In genomic region chr3:134801204-134801958, GRCh38 we compare ENCODE assay signal across 23 cellular contexts. TPM values are rescaled to one million over a fixed set of nuclear protein-coding genes. Genes with fewer than 3 reads are reported as not detected.
DNase-seq lines count a peak whose midpoint lies in the region; ATAC-seq and TF ChIP-seq lines count a peak whose summit lies in the region.
"Had no signal": no experiment of that assay in that cellular context is flagged by ENCODE, and none has a peak within 500 bp of the region (broad histone marks: within the 10 kb centered on the region; RNA-seq: fewer than 3 reads in every experiment).

No MANE protein-coding gene starts in this region.

- no peaks in the 10 kb centered on the region for H3K36me3 Mint-ChIP-seq in activated T-helper 17 cell treated with anti-CD3 and anti-CD28 coated beads, Interleukin-2, amount 50 U/mL, for 72 hours (ENCODE audit: low read depth)

- H3K79me2 ChIP-seq in DND-41 (ENCODE audit: insufficient read depth, low read length): no peaks in the 10 kb centered on the region

- H3K27me3 Mint-ChIP-seq in activated T-helper 17 cell treated with anti-CD3 and anti-CD28 coated beads, Interleukin-2, amount 50 U/mL, for 72 hours: peaks cover 18% of the 10 kb centered on the region

- H3K4me3 Mint-ChIP-seq in activated T-helper 17 cell treated with anti-CD3 and anti-CD28 coated beads, Interleukin-2, amount 50 U/mL, for 72 hours: peak overlapping the region; percentile 49

- ATAC-seq in DND-41 (ENCODE audit: insufficient read depth, low read depth): no peak
- ATAC-seq in activated T-helper 17 cell treated with anti-CD3 and anti-CD28 coated beads, Interleukin-2, amount 50 U/mL, for 72 hours (replicated peaks): no peak
- ATAC-seq: HepG2 had no signal

- no peaks in the 10 kb centered on the region for H3K9me3 ChIP-seq in DND-41 (ENCODE audit: insufficient read depth, low read length, severe bottlenecking)
- H3K9me3 ChIP-seq: SK-N-SH had no signal

- H3K4me1 ChIP-seq in DND-41 (ENCODE audit: insufficient read depth, low read length): peaks cover 44% of the 10 kb centered on the region

- no peak overlapping the region for H2AFZ ChIP-seq in DND-41 (ENCODE audit: low read depth, low read length)

- no peak overlapping the region for H3K4me2 ChIP-seq in DND-41 (ENCODE audit: insufficient read depth, low read length)
- H3K4me2 ChIP-seq: SK-N-SH had no signal

- H3K27me3 ChIP-seq in DND-41 (ENCODE audit: insufficient read depth, low read length, poor library complexity): no peaks in the 10 kb centered on the region

- no peaks in the 10 kb centered on the region for H4K20me1 ChIP-seq in DND-41 (ENCODE audit: insufficient read depth, low read length)

- peak; percentile 31 for DNase-seq in NCI-H146 (lab: John Stamatoyannopoulos, UW)
- no peak for DNase-seq in NCI-H146 treated with DMSO at 0.1 percent for 48 hours (lab: John Stamatoyannopoulos, UW; ENCODE audit: unreplicated experiment)
- DNase-seq in DND-41: peak; percentile 44
- peak; percentile 33 for DNase-seq in mesenteric fat pad (ENCODE audit: low spot score)
- DNase-seq in NCI-H2171 (lab: John Stamatoyannopoulos, UW): no peak
- no peak for DNase-seq in NCI-H2029 treated with DMSO at 0.1 percent for 48 hours (lab: John Stamatoyannopoulos, UW)
- DNase-seq in stimulated activated CD4-positive, alpha-beta T cell treated with anti-CD3 and anti-CD28 coated beads, Interleukin-4, amount 100 ng/mL, for 24 hours: no peak
- DNase-seq: 8988T, H7, KBM-7, NCI-H1092, NCI-H1436, NCI-H2029, NCI-H2171 treated with DMSO at 0.1 percent for 48 hours, NCI-H526 treated with DMSO at 0.1 percent for 48 hours, SIG-M5, SK-N-SH had no signal

- no peak overlapping the region for H3K4me3 ChIP-seq in DND-41 (ENCODE audit: low read depth in 1 of 2, low read length in 2 of 2)

- no peaks in the 10 kb centered on the region for H3K36me3 ChIP-seq in DND-41 (ENCODE audit: insufficient read depth, low read length)

- peaks cover 20% of the 10 kb centered on the region for H3K4me1 Mint-ChIP-seq in activated T-helper 17 cell treated with anti-CD3 and anti-CD28 coated beads, Interleukin-2, amount 50 U/mL, for 72 hours

- no peak overlapping the region for H3K27ac Mint-ChIP-seq in activated T-helper 17 cell treated with anti-CD3 and anti-CD28 coated beads, Interleukin-2, amount 50 U/mL, for 72 hours

- peak overlapping the region; percentile 81 for H3K27ac ChIP-seq in DND-41 (ENCODE audit: low read length)
- H3K27ac ChIP-seq: C4-2B, HL-60, RWPE1 had no signal

- no peaks in the 10 kb centered on the region for H3K9me3 Mint-ChIP-seq in activated T-helper 17 cell treated with anti-CD3 and anti-CD28 coated beads, Interleukin-2, amount 50 U/mL, for 72 hours

- H3K9ac ChIP-seq in DND-41 (ENCODE audit: low read depth, low read length): peak overlapping the region; percentile 25; the same call in 1 of the 2 replicates
- H3K9ac ChIP-seq: SK-N-SH had no signal

- peak; percentile 26 for TF ChIP-seq CTCF in DND-41 (IDR thresholded peaks at IDR 0.05; ENCODE audit: borderline replicate concordance, extremely low read depth, low read length, poor library complexity, severe bottlenecking)

RNA-seq across cellular contexts. Expression of gene EPHB1, which starts 6.3 kb away (rescaled TPM):
- total RNA-seq in activated T-helper 17 cell treated with anti-CD3 and anti-CD28 coated beads, Interleukin-2, amount 50 U/mL, for 72 hours: 1 to 10 TPM; 1.2 to 1.3 TPM
- 1.9 TPM for total RNA-seq in mesenteric fat pad
- total RNA-seq: HT-29 had no signal

Comparison
In these comparisons a context has a peak if more than half of its experiments do, and no peak if none do; other contexts are left out.
1. DNase-seq: peak in NCI-H146 (single experiment), DND-41 (single experiment) and mesenteric fat pad (single experiment); none in NCI-H146 treated with DMSO at 0.1 percent for 48 hours (single experiment), NCI-H2171 (single experiment), NCI-H2029 treated with DMSO at 0.1 percent for 48 hours (single experiment) and stimulated activated CD4-positive, alpha-beta T cell treated with anti-CD3 and anti-CD28 coated beads, Interleukin-4, amount 100 ng/mL, for 24 hours (single experiment).